Comparison of ENCODE assay signal across 29 cellular contexts in genomic region chr3:45777111-45777752, GRCh38. TPM values are rescaled to one million over a fixed set of nuclear protein-coding genes. Genes with fewer than 3 reads are reported as not detected.
"Had no signal": no experiment of that assay in that cellular context is flagged by ENCODE, and none has a peak within 500 bp of the region (broad histone marks: within the 10 kb centered on the region; RNA-seq: fewer than 3 reads in every experiment).

No MANE protein-coding gene starts in this region.

- H3K36me3 Mint-ChIP-seq: activated naive CD4-positive, alpha-beta T cell treated with anti-CD3 and anti-CD28 coated beads, Interleukin-2, amount 50 U/mL, for 72 hours; brain had no signal

- H3K27ac ChIP-seq: RWPE1, SJCRH30, WERI-Rb-1 had no signal

- ATAC-seq: activated CD4-positive, alpha-beta T cell treated with anti-CD3 and anti-CD28 coated beads for 36 hours; activated naive CD4-positive, alpha-beta T cell treated with anti-CD3 and anti-CD28 coated beads, Interleukin-2, amount 50 U/mL, for 72 hours; activated naive CD8-positive, alpha-beta T cell treated with anti-CD3 and anti-CD28 coated beads, Interleukin-2, amount 50 U/mL, for 24 hours; activated T-cell treated with anti-CD3 and anti-CD28 coated beads, Interleukin-2, amount 50 U/mL, for 4 hours; Panc1 had no signal

- H3K27ac Mint-ChIP-seq: activated CD4-positive, alpha-beta memory T cell treated with anti-CD3 and anti-CD28 coated beads, Interleukin-2, amount 10 ng/mL, durations not matched to agents 7 days and 5 days; activated CD4-positive, alpha-beta T cell treated with anti-CD3 and anti-CD28 coated beads for 36 hours; activated naive CD8-positive, alpha-beta T cell treated with anti-CD3 and anti-CD28 coated beads, Interleukin-2, amount 50 U/mL, for 24 hours had no signal

- H3K4me1 Mint-ChIP-seq: brain; central memory CD8-positive, alpha-beta T cell had no signal

- H3K4me3 ChIP-seq: SJCRH30 had no signal

- H3K9me3 ChIP-seq: SJCRH30, SK-N-SH had no signal

- H3K27me3 ChIP-seq: SJCRH30 had no signal

- DNase-seq: activated CD4-positive, alpha-beta memory T cell treated with anti-CD3 and anti-CD28 coated beads, Interleukin-2, amount 10 ng/mL, durations not matched to agents 7 days and 5 days; activated CD4-positive, alpha-beta T cell treated with anti-CD3 and anti-CD28 coated beads for 36 hours; activated CD4-positive, alpha-beta T cell treated with anti-CD3 and anti-CD28 coated beads, Interleukin-2, amount 50 U/mL, for 1 hour; activated effector memory CD4-positive, alpha-beta T cell treated with anti-CD3 and anti-CD28 coated beads, Interleukin-2, amount 50 U/mL, for 16 hours; activated naive CD4-positive, alpha-beta T cell treated with Interleukin-2 at 50 U/mL for 16 hours; activated naive CD8-positive, alpha-beta T cell treated with anti-CD3 and anti-CD28 coated beads, Interleukin-2, amount 50 U/mL, for 24 hours; activated T-cell treated with anti-CD3 and anti-CD28 coated beads, Interleukin-2, amount 50 U/mL, for 4 hours; amniotic stem cell; Kasumi-1; KBM-7; NCI-H1694; NCI-H2107; NCI-H226; NCI-H526; NK-92 treated with Interleukin-12 subunit alpha and Interleukin-12 subunit beta, amount 100 ng/mL, for 24 hours; OCI-M1; Right ventricle myocardium superior; SK-N-SH; T-helper 1 cell; WERI-Rb-1 had no signal

- H3K4me3 Mint-ChIP-seq: activated CD4-positive, alpha-beta memory T cell treated with anti-CD3 and anti-CD28 coated beads, Interleukin-2, amount 10 ng/mL, durations not matched to agents 7 days and 5 days; activated CD4-positive, alpha-beta T cell treated with anti-CD3 and anti-CD28 coated beads for 36 hours; activated naive CD8-positive, alpha-beta T cell treated with anti-CD3 and anti-CD28 coated beads, Interleukin-2, amount 50 U/mL, for 24 hours; activated T-cell treated with anti-CD3 and anti-CD28 coated beads, Interleukin-2, amount 50 U/mL, for 4 hours; brain; central memory CD8-positive, alpha-beta T cell had no signal

- H3K36me3 ChIP-seq: SJCRH30, WERI-Rb-1 had no signal

- H3K9me3 Mint-ChIP-seq: activated CD4-positive, alpha-beta memory T cell treated with anti-CD3 and anti-CD28 coated beads, Interleukin-2, amount 10 ng/mL, durations not matched to agents 7 days and 5 days; activated naive CD4-positive, alpha-beta T cell treated with anti-CD3 and anti-CD28 coated beads, Interleukin-2, amount 50 U/mL, for 72 hours; activated naive CD8-positive, alpha-beta T cell treated with anti-CD3 and anti-CD28 coated beads, Interleukin-2, amount 50 U/mL, for 24 hours; activated T-cell treated with anti-CD3 and anti-CD28 coated beads, Interleukin-2, amount 50 U/mL, for 4 hours; brain; central memory CD8-positive, alpha-beta T cell had no signal

RNA-seq across cellular contexts. Expression of gene SLC6A20, which starts 19.1 kb away (rescaled TPM):
- total RNA-seq: activated CD4-positive, alpha-beta memory T cell treated with anti-CD3 and anti-CD28 coated beads, Interleukin-2, amount 10 ng/mL, durations not matched to agents 7 days and 5 days; activated CD4-positive, alpha-beta T cell treated with anti-CD3 and anti-CD28 coated beads for 36 hours; activated naive CD4-positive, alpha-beta T cell treated with anti-CD3 and anti-CD28 coated beads, Interleukin-2, amount 50 U/mL, for 72 hours; activated T-cell treated with anti-CD3 and anti-CD28 coated beads, Interleukin-2, amount 50 U/mL, for 4 hours; astrocyte; NCI-H460; Right ventricle myocardium superior; SJCRH30; T-helper 2 cell treated with Interferon-gamma antibody and Interleukin-4, amounts not matched to agents 100 ng/mL and 5 ng/mL, for 36 hours had no signal
- polyA plus RNA-seq: SK-N-SH had no signal
